Comparison of ENCODE assay signal across 15 cellular contexts in the genomic region with DNA sequence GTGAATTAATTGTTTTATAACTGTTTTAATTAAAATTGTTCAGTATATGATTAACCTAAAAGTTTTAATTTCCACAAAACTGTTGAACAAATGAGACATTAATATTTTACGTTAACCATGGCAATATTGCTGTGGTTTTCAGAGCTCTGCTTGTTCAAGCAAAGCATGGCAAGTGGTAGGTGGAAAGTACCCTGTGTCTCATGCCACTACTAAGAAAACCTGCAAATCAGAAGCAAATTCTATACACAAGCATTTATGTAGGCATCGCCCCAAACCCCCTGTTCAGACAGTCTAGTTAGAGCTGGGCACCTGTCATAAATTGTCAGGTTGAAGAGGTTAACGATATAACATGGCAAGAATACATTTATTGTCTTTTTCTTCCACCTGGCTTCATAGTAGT.
DNase-seq lines count a peak whose midpoint lies in the region; ATAC-seq lines count a peak whose summit lies in the region.
"Had no signal": no experiment of that assay in that cellular context is flagged by ENCODE, and none has a peak within 500 bp of the region (broad histone marks: within the 10 kb centered on the region; RNA-seq: fewer than 3 reads in every experiment).

No MANE protein-coding gene starts in this region.

- H3K27ac Mint-ChIP-seq in effector memory CD8-positive, alpha-beta T cell: no peak overlapping the region
- H3K27ac Mint-ChIP-seq: activated naive CD4-positive, alpha-beta T cell treated with anti-CD3 and anti-CD28 coated beads for 36 hours had no signal

- H3K9me3 Mint-ChIP-seq in effector memory CD8-positive, alpha-beta T cell: no peaks in the 10 kb centered on the region
- H3K9me3 Mint-ChIP-seq: activated naive CD4-positive, alpha-beta T cell treated with anti-CD3 and anti-CD28 coated beads for 36 hours had no signal

- no peaks in the 10 kb centered on the region for H3K27me3 ChIP-seq in MG63
- H3K27me3 ChIP-seq: pancreas, suprapubic skin had no signal

- H3K36me3 Mint-ChIP-seq in effector memory CD8-positive, alpha-beta T cell (ENCODE audit: insufficient read depth): no peaks in the 10 kb centered on the region

- no peaks in the 10 kb centered on the region for H3K9me3 ChIP-seq in MG63
- H3K9me3 ChIP-seq: pancreas, suprapubic skin had no signal

- H3K36me3 ChIP-seq in MG63: no peaks in the 10 kb centered on the region
- H3K36me3 ChIP-seq: pancreas, suprapubic skin had no signal

- no peak for DNase-seq in effector memory CD8-positive, alpha-beta T cell
- DNase-seq in NCI-H524 treated with DMSO at 0.1 percent for 48 hours (lab: John Stamatoyannopoulos, UW): no peak
- no peak for DNase-seq in NCI-H2081 treated with DMSO at 0.1 percent for 48 hours (lab: John Stamatoyannopoulos, UW)
- DNase-seq in MG63: no peak
- DNase-seq: activated naive CD4-positive, alpha-beta T cell treated with anti-CD3 and anti-CD28 coated beads for 36 hours; caudate nucleus; kidney; NCI-H82; pancreas; SIG-M5 had no signal

- H3K27me3 Mint-ChIP-seq in effector memory CD8-positive, alpha-beta T cell: peaks cover 6 to 23% of the 10 kb centered on the region in 2 donors

- ATAC-seq in GM18868 (IDR thresholded peaks at IDR 0.05; ENCODE audit: unreplicated experiment) (peak; percentile 77), GM21786 (IDR thresholded peaks at IDR 0.05; ENCODE audit: unreplicated experiment) (peak; percentile 54), HG03378 (IDR thresholded peaks at IDR 0.05; ENCODE audit: unreplicated experiment) (peak; percentile 79)
- ATAC-seq in effector memory CD8-positive, alpha-beta T cell (replicated peaks): peak; percentile 31
- ATAC-seq: pancreas had no signal

- no peak overlapping the region for H3K4me3 Mint-ChIP-seq in effector memory CD8-positive, alpha-beta T cell
- H3K4me3 Mint-ChIP-seq: activated naive CD4-positive, alpha-beta T cell treated with anti-CD3 and anti-CD28 coated beads for 36 hours had no signal

- H3K4me1 Mint-ChIP-seq in effector memory CD8-positive, alpha-beta T cell (ENCODE audit: low read depth in 2 of 2): peaks cover 0 to 3% of the 10 kb centered on the region in 2 donors

- no peak overlapping the region for H3K4me3 ChIP-seq in MG63
- H3K4me3 ChIP-seq: pancreas, smooth muscle cell, suprapubic skin had no signal
